In genomic region chr19:49546825-49547565, GRCh38 we compare ENCODE assay signal across 8 cellular contexts. TPM values are rescaled to one million over a fixed set of nuclear protein-coding genes. Genes with fewer than 3 reads are reported as not detected.
DNase-seq lines count a peak whose midpoint lies in the region; ATAC-seq and TF ChIP-seq lines count a peak whose summit lies in the region.

No MANE protein-coding gene starts in this region.

- H3K27me3 Mint-ChIP-seq in H9 (ENCODE audit: low read depth), result no peaks in the 10 kb centered on the region
- H3K27me3 Mint-ChIP-seq in stimulated activated naive CD8-positive, alpha-beta T cell treated with anti-CD3 and anti-CD28 coated beads, Interleukin-15, Interleukin-2, amounts not matched to agents 100 ng/mL and 50 ng/mL, for 24 hours, result no peaks in the 10 kb centered on the region

- no peak overlapping the region for H4K8ac ChIP-seq in H9 (replicated peaks; ENCODE audit: insufficient read length, low read depth, low read length)

- no peak overlapping the region for H3K4ac ChIP-seq in H9 (ENCODE audit: low read depth, low read length)

- H4K5ac ChIP-seq in H9 (ENCODE audit: insufficient read length, low read depth, low read length), result no peak overlapping the region

- no peaks in the 10 kb centered on the region for H3K4me1 ChIP-seq in H9 (ENCODE audit: insufficient read depth, low read length)
- no peaks in the 10 kb centered on the region for H3K4me1 ChIP-seq in liver (ENCODE audit: control insufficient read depth in 4 of 4, insufficient read depth in 4 of 4, low read length in 3 of 4)

- H3K4me3 Mint-ChIP-seq in H9, result peak overlapping the region; percentile 6 to 51; a peak in 4 of 5 replicates
- peak overlapping the region; percentile 44 for H3K4me3 Mint-ChIP-seq in stimulated activated naive CD8-positive, alpha-beta T cell treated with anti-CD3 and anti-CD28 coated beads, Interleukin-15, Interleukin-2, amounts not matched to agents 100 ng/mL and 50 ng/mL, for 24 hours

- H3K27me3 ChIP-seq in H9 (ENCODE audit: insufficient read depth, low read length) (no peaks in the 10 kb centered on the region), liver (ENCODE audit: control insufficient read depth in 4 of 4, insufficient read depth in 4 of 4, low read length in 3 of 4) (no peaks in the 10 kb centered on the region)

- TF ChIP-seq RAD21 in liver (IDR thresholded peaks at IDR 0.05), result peak; percentile 95 to 96

- no peak overlapping the region for H2BK5ac ChIP-seq in H9 (ENCODE audit: insufficient read length, low read length)

- no peak overlapping the region for H2BK120ac ChIP-seq in H9 (ENCODE audit: low read depth, low read length, poor library complexity, severe bottlenecking)

- H2AFZ ChIP-seq in H9 (ENCODE audit: low read length), result peak overlapping the region; percentile 91

- WGBS in H9 (ENCODE audit: extremely low coverage, insufficient read length, low lambda C conversion rate), result no CpG with 5 or more reads among the region's 9 CpGs
- 12% methylated on average over 9 of the region's 9 CpGs for WGBS in liver

- peaks cover 3 to 9% (median 7%) of the 10 kb centered on the region in 4 donors for H3K36me3 ChIP-seq in liver (ENCODE audit: control insufficient read depth in 4 of 4, insufficient read depth in 3 of 4, low read depth in 1 of 4, low read length in 3 of 4)

- H2BK12ac ChIP-seq in H9 (ENCODE audit: insufficient read length, low read depth, low read length), result peak overlapping the region; percentile 88

- H3K4me2 ChIP-seq in H9 (ENCODE audit: insufficient read depth, insufficient read length, low read length), result peak overlapping the region; percentile 13

- no peak overlapping the region for H2BK15ac ChIP-seq in H9 (ENCODE audit: low read depth, low read length)

- no peak overlapping the region for H4K91ac ChIP-seq in H9 (ENCODE audit: insufficient read length, low read depth, low read length)

- H3K27ac Mint-ChIP-seq in H9, result peak overlapping the region; percentile 49 to 91 (median 71); a peak in 4 of 7 replicates
- H3K27ac Mint-ChIP-seq in stimulated activated naive CD8-positive, alpha-beta T cell treated with anti-CD3 and anti-CD28 coated beads, Interleukin-15, Interleukin-2, amounts not matched to agents 100 ng/mL and 50 ng/mL, for 24 hours, result no peak overlapping the region

- H3K79me1 ChIP-seq in H9 (ENCODE audit: insufficient read depth, low read depth, low read length, poor library complexity, severe bottlenecking), result no peaks in the 10 kb centered on the region

- no peaks in the 10 kb centered on the region for H3K9me3 ChIP-seq in H9 (ENCODE audit: control insufficient read depth, low read depth, low read length)
- H3K9me3 ChIP-seq in liver (ENCODE audit: control insufficient read depth in 4 of 4, low read length in 3 of 4), result no peaks in the 10 kb centered on the region

- H3K56ac ChIP-seq in H9 (ENCODE audit: insufficient read length, low read depth, low read length), result no peak overlapping the region

- ATAC-seq in GM21619 (IDR thresholded peaks at IDR 0.05; ENCODE audit: unreplicated experiment), result no peak

- H3K9me3 Mint-ChIP-seq in H9, result no peaks in the 10 kb centered on the region; a peak in 1 of 5 replicates
- no peaks in the 10 kb centered on the region for H3K9me3 Mint-ChIP-seq in stimulated activated naive CD8-positive, alpha-beta T cell treated with anti-CD3 and anti-CD28 coated beads, Interleukin-15, Interleukin-2, amounts not matched to agents 100 ng/mL and 50 ng/mL, for 24 hours

- no peak overlapping the region for H2AK5ac ChIP-seq in H9 (ENCODE audit: insufficient read length, low read length)

- no peak overlapping the region for H3T11ph ChIP-seq in H9 (ENCODE audit: low read length)

- H3K79me2 ChIP-seq in H9 (ENCODE audit: insufficient read depth, low read length), result no peaks in the 10 kb centered on the region

- H3K36me3 Mint-ChIP-seq in H9 (ENCODE audit: insufficient read depth in 1 of 3, low read depth in 3 of 3), result peaks cover 1 to 4% (median 4%) of the 10 kb centered on the region in 3 experiments; a peak in 2 of 7 replicates
- H3K36me3 Mint-ChIP-seq in stimulated activated naive CD8-positive, alpha-beta T cell treated with anti-CD3 and anti-CD28 coated beads, Interleukin-15, Interleukin-2, amounts not matched to agents 100 ng/mL and 50 ng/mL, for 24 hours (ENCODE audit: low read depth), result no peaks in the 10 kb centered on the region

- H3K4me1 Mint-ChIP-seq in H9, result peaks cover 3 to 4% of the 10 kb centered on the region in 2 experiments
- H3K4me1 Mint-ChIP-seq in stimulated activated naive CD8-positive, alpha-beta T cell treated with anti-CD3 and anti-CD28 coated beads, Interleukin-15, Interleukin-2, amounts not matched to agents 100 ng/mL and 50 ng/mL, for 24 hours (ENCODE audit: low read depth), result peaks cover 34% of the 10 kb centered on the region

- H3K18ac ChIP-seq in H9 (ENCODE audit: insufficient read length, low read depth, low read length), result no peak overlapping the region

- DNase-seq in H9, result peak; percentile 78
- DNase-seq in NCI-H345 treated with DMSO at 0.1 percent for 48 hours (lab: John Stamatoyannopoulos, UW; ENCODE audit: unreplicated experiment), result peak; percentile 59
- DNase-seq in activated CD4-positive, CD25-positive, alpha-beta regulatory T cell treated with anti-CD3 and anti-CD28 coated beads, Interleukin-2, amount 50 U/mL, for 16 hours (ENCODE audit: low read depth, low spot score), result peak; percentile 55
- peak; percentile 95 for DNase-seq in dermis blood vessel endothelial cell

- peaks cover 3% of the 10 kb centered on the region for H3K23me2 ChIP-seq in H9 (ENCODE audit: insufficient read length, low read depth, low read length, poor library complexity, severe bottlenecking)

- no peaks in the 10 kb centered on the region for H4K20me1 ChIP-seq in H9 (ENCODE audit: control insufficient read depth, insufficient read depth, insufficient read length)

- peak overlapping the region; percentile 13 for H3K9ac ChIP-seq in H9 (ENCODE audit: extremely low read depth, insufficient read length, low read length)
- no peak overlapping the region for H3K9ac ChIP-seq in liver (ENCODE audit: low read depth in 1 of 2, low read length in 2 of 2)

- H3K23ac ChIP-seq in H9 (ENCODE audit: insufficient read length, low read depth, low read length), result no peak overlapping the region

- H3K4me3 ChIP-seq in liver (ENCODE audit: low read depth in 1 of 3, low read length in 3 of 3), result no peak overlapping the region

- H3K27ac ChIP-seq in C4-2B, result peak overlapping the region; percentile 64
- no peak overlapping the region for H3K27ac ChIP-seq in H9 (ENCODE audit: insufficient read length, low read depth, low read length)
- H3K27ac ChIP-seq in liver (ENCODE audit: low read depth in 1 of 2, low read length in 2 of 2), result no peak overlapping the region

- H2BK20ac ChIP-seq in H9 (ENCODE audit: low read depth, low read length, poor library complexity, severe bottlenecking), result no peak overlapping the region

- peak; percentile 91 for TF ChIP-seq CTCF in C4-2B (conservative IDR thresholded peaks at IDR 0.05)
- peak; percentile 91 for TF ChIP-seq CTCF in H9 (conservative IDR thresholded peaks at IDR 0.05)
- peak; percentile 94 for TF ChIP-seq CTCF in liver (IDR thresholded peaks at IDR 0.05; ENCODE audit: low read depth, low read length, missing input control)

- H3K14ac ChIP-seq in H9 (ENCODE audit: insufficient read depth, low read length), result no peak overlapping the region

TF ChIP-seq in liver, 16 proteins besides CTCF, POLR2A, EP300 and RAD21:
- peak in 1 of 2 donors; percentile 29 for TF ChIP-seq GABPA (IDR thresholded peaks at IDR 0.05 in 1 of 2, conservative IDR thresholded peaks at IDR 0.05 in 1 of 2)
- TF ChIP-seq ATF3 (IDR thresholded peaks at IDR 0.05), result no peak
- no peak for TF ChIP-seq RXRA (IDR thresholded peaks at IDR 0.05)
- peak; percentile 27 to 37 for TF ChIP-seq HNF4A (conservative IDR thresholded peaks at IDR 0.05)
- peak in 1 of 2 donors; percentile 17 for TF ChIP-seq EGR1 (IDR thresholded peaks at IDR 0.05; ENCODE audit: low read depth in 2 of 2)
- TF ChIP-seq FOXA2 (IDR thresholded peaks at IDR 0.05), result no peak
- TF ChIP-seq TAF1 (conservative IDR thresholded peaks at IDR 0.05), result no peak
- peak; percentile 26 for TF ChIP-seq SP1 (IDR thresholded peaks at IDR 0.05)
TF ChIP-seq in liver: peak in this region for 4.

RNA-seq across cellular contexts. Expression of gene RCN3, which starts 19.2 kb away (rescaled TPM):
- total RNA-seq in H9 (2021), result 14.5 and 15.0 TPM in 2 replicates
- total RNA-seq in dermis blood vessel endothelial cell, result 6.7 and 24.8 TPM in 2 replicates
- 1 to 10 TPM; 4.9 to 9.8 TPM for total RNA-seq in liver
- polyA plus RNA-seq in liver, result 1 to 10 TPM; 5.8 to 8.2 TPM

RNA-seq across cellular contexts. Expression of gene NOSIP, which starts 33.4 kb away (rescaled TPM):
- total RNA-seq in H9 (2021) (75.1 and 78.4 TPM in 2 replicates), dermis blood vessel endothelial cell (90.4 and 98.7 TPM in 2 replicates), liver (10 to 100 TPM; 19.3 to 33.3 TPM)
- 10 to 100 TPM; 27.7 to 45.2 TPM for polyA plus RNA-seq in liver

RNA-seq across cellular contexts. Expression of gene PRRG2, which starts 34.1 kb away (rescaled TPM):
- total RNA-seq in H9 (2021) (3.3 and 3.5 TPM in 2 replicates), dermis blood vessel endothelial cell (6.1 and 7.5 TPM in 2 replicates), liver (1 to 10 TPM; 1.1 to 1.4 TPM)
- 1 to 10 TPM; 2.8 TPM for polyA plus RNA-seq in liver

RNA-seq across cellular contexts. Expression of gene FCGRT, which starts 34.5 kb away (rescaled TPM):
- total RNA-seq in H9 (2021), result 41.1 and 45.4 TPM in 2 replicates
- 77.9 and 241 TPM in 2 replicates for total RNA-seq in dermis blood vessel endothelial cell
- 100 to 1,000 TPM; 123 to 146 TPM for total RNA-seq in liver
- polyA plus RNA-seq in liver, result 100 to 1,000 TPM; 237 TPM

RNA-seq across cellular contexts. Expression of gene PRR12, which starts 44.0 kb away (rescaled TPM):
- 64.2 and 65.9 TPM in 2 replicates for total RNA-seq in H9 (2021)
- total RNA-seq in dermis blood vessel endothelial cell, result 2.4 and 4.8 TPM in 2 replicates
- total RNA-seq in liver, result 1 to 10 TPM; 2.8 TPM
- polyA plus RNA-seq in liver, result 1 to 10 TPM in 1 of 2 donors, under 1 TPM in 1; 0.86 to 3.5 TPM
